ENCODE assay signal across 25 cellular contexts in the genomic region with DNA sequence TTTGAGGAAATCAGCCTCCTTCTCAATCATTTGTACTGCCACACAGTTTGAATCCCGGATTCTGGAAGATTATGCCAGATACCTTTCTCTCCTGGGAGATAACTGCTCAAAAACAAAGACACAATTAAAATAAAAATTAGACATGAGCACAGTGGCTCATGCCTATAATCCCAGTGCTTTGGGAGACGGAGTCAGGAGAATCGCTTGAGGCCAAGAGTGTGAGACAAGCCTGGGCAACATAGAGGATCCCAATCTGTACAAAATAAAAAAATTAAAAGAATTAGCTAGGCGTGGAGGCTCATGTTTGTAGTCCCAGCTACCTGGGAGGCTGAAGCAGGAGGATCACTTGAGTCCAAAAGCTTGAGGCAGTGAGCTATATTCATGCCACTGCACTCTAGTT.
"Had no signal": no experiment of that assay in that cellular context is flagged by ENCODE, and none has a peak within 500 bp of the region (broad histone marks: within the 10 kb centered on the region; RNA-seq: fewer than 3 reads in every experiment).

No MANE protein-coding gene starts in this region.

- H3K27ac ChIP-seq: adrenal gland, ascending aorta, coronary artery, esophagus squamous epithelium, gastroesophageal sphincter, sigmoid colon, testis, vagina, WERI-Rb-1 had no signal

- H3K36me3 ChIP-seq: adrenal gland, ascending aorta, esophagus squamous epithelium, gastroesophageal sphincter, sigmoid colon, vagina, WERI-Rb-1 had no signal

- H3K4me3 Mint-ChIP-seq: activated CD4-positive, alpha-beta T cell treated with anti-CD3 and anti-CD28 coated beads, Interleukin-2, amount 10 ng/mL, durations not matched to agents 7 days and 5 days; activated CD8-positive, alpha-beta memory T cell treated with anti-CD3 and anti-CD28 coated beads, Interleukin-2, amount 10 ng/mL, durations not matched to agents 7 days and 5 days; activated CD8-positive, alpha-beta T cell treated with anti-CD3 and anti-CD28 coated beads for 36 hours; activated naive CD8-positive, alpha-beta T cell; activated T-helper 1 cell treated with anti-CD3 and anti-CD28 coated beads, Interleukin-12 subunit alpha, Interleukin-12 subunit beta, Interleukin-2, Interleukin-4 antibody, amounts not matched to agents 30 ng/mL and 10 ng/mL and 1 ng/mL, durations not matched to agents 14 hours and 24 hours and 36 hours; nephron; stimulated activated naive B cell treated with anti-CD40 and anti-IgM and Interleukin-4, amounts not matched to agents 10 μg/mL and 1 μg/mL and 100 μg/mL, for 72 hours had no signal

- H3K36me3 Mint-ChIP-seq: activated CD8-positive, alpha-beta memory T cell treated with anti-CD3 and anti-CD28 coated beads, Interleukin-2, amount 10 ng/mL, durations not matched to agents 7 days and 5 days; activated naive CD8-positive, alpha-beta T cell; stimulated activated naive B cell treated with anti-CD40 and anti-IgM and Interleukin-4, amounts not matched to agents 10 μg/mL and 1 μg/mL and 100 μg/mL, for 72 hours had no signal

- H3K9me3 Mint-ChIP-seq: activated CD4-positive, alpha-beta T cell treated with anti-CD3 and anti-CD28 coated beads, Interleukin-2, amount 10 ng/mL, durations not matched to agents 7 days and 5 days; activated T-helper 1 cell treated with anti-CD3 and anti-CD28 coated beads, Interleukin-12 subunit alpha, Interleukin-12 subunit beta, Interleukin-2, Interleukin-4 antibody, amounts not matched to agents 30 ng/mL and 10 ng/mL and 1 ng/mL, durations not matched to agents 14 hours and 24 hours and 36 hours had no signal

- DNase-seq: activated CD4-positive, alpha-beta T cell treated with anti-CD3 and anti-CD28 coated beads, Interleukin-2, amount 10 ng/mL, durations not matched to agents 7 days and 5 days; activated CD4-positive, CD25-positive, alpha-beta regulatory T cell treated with anti-CD3 and anti-CD28 coated beads, Interleukin-2, amount 50 U/mL, for 72 hours; activated CD8-positive, alpha-beta memory T cell treated with anti-CD3 and anti-CD28 coated beads, Interleukin-2, amount 10 ng/mL, durations not matched to agents 7 days and 5 days; activated CD8-positive, alpha-beta T cell treated with anti-CD3 and anti-CD28 coated beads for 36 hours; activated T-cell treated with anti-CD3 and anti-CD28 coated beads for 4 hours; adrenal gland; esophagus squamous epithelium; head of caudate nucleus; hypothalamus; left ventricle myocardium superior; sigmoid colon; stimulated activated CD4-positive, alpha-beta T cell treated with anti-CD3 and anti-CD28 coated beads, Interleukin-2, amount 100 ng/mL, for 48 hours; stimulated activated CD8-positive, alpha-beta memory T cell treated with anti-CD3 and anti-CD28 coated beads, Interleukin-4, amount 100 ng/mL, for 48 hours; stimulated activated naive B cell treated with anti-CD40 and anti-IgM and Interleukin-4, amounts not matched to agents 10 μg/mL and 1 μg/mL and 100 μg/mL, for 72 hours; testis; trophoblast cell; WERI-Rb-1 had no signal

- H3K4me1 Mint-ChIP-seq: activated CD4-positive, alpha-beta T cell treated with anti-CD3 and anti-CD28 coated beads, Interleukin-2, amount 10 ng/mL, durations not matched to agents 7 days and 5 days; activated CD8-positive, alpha-beta memory T cell treated with anti-CD3 and anti-CD28 coated beads, Interleukin-2, amount 10 ng/mL, durations not matched to agents 7 days and 5 days; stimulated activated naive B cell treated with anti-CD40 and anti-IgM and Interleukin-4, amounts not matched to agents 10 μg/mL and 1 μg/mL and 100 μg/mL, for 72 hours had no signal

- H3K4me3 ChIP-seq: adrenal gland, ascending aorta, coronary artery, esophagus squamous epithelium, gastroesophageal sphincter, sigmoid colon, testis, vagina had no signal

- ATAC-seq: activated CD8-positive, alpha-beta memory T cell treated with anti-CD3 and anti-CD28 coated beads, Interleukin-2, amount 10 ng/mL, durations not matched to agents 7 days and 5 days; activated CD8-positive, alpha-beta T cell treated with anti-CD3 and anti-CD28 coated beads for 36 hours; gastroesophageal sphincter; left ventricle myocardium superior; stimulated activated naive B cell treated with anti-CD40 and anti-IgM and Interleukin-4, amounts not matched to agents 10 μg/mL and 1 μg/mL and 100 μg/mL, for 72 hours had no signal

- H3K9me3 ChIP-seq: esophagus squamous epithelium, testis, vagina had no signal

- H3K27me3 ChIP-seq: adrenal gland, ascending aorta, esophagus squamous epithelium, gastroesophageal sphincter, sigmoid colon, testis, vagina had no signal

- H3K27ac Mint-ChIP-seq: activated CD4-positive, alpha-beta T cell treated with anti-CD3 and anti-CD28 coated beads, Interleukin-2, amount 10 ng/mL, durations not matched to agents 7 days and 5 days; activated CD8-positive, alpha-beta memory T cell treated with anti-CD3 and anti-CD28 coated beads, Interleukin-2, amount 10 ng/mL, durations not matched to agents 7 days and 5 days; activated CD8-positive, alpha-beta T cell treated with anti-CD3 and anti-CD28 coated beads for 36 hours; activated naive CD8-positive, alpha-beta T cell; activated T-helper 1 cell treated with anti-CD3 and anti-CD28 coated beads, Interleukin-12 subunit alpha, Interleukin-12 subunit beta, Interleukin-2, Interleukin-4 antibody, amounts not matched to agents 30 ng/mL and 10 ng/mL and 1 ng/mL, durations not matched to agents 14 hours and 24 hours and 36 hours; nephron; stimulated activated naive B cell treated with anti-CD40 and anti-IgM and Interleukin-4, amounts not matched to agents 10 μg/mL and 1 μg/mL and 100 μg/mL, for 72 hours had no signal

- H3K4me1 ChIP-seq: adrenal gland, ascending aorta, esophagus squamous epithelium, gastroesophageal sphincter, testis, vagina had no signal

- FAIRE-seq: bronchial epithelial cell had no signal

- H3K27me3 Mint-ChIP-seq: activated CD4-positive, alpha-beta T cell treated with anti-CD3 and anti-CD28 coated beads, Interleukin-2, amount 10 ng/mL, durations not matched to agents 7 days and 5 days; activated CD8-positive, alpha-beta memory T cell treated with anti-CD3 and anti-CD28 coated beads, Interleukin-2, amount 10 ng/mL, durations not matched to agents 7 days and 5 days; activated CD8-positive, alpha-beta T cell treated with anti-CD3 and anti-CD28 coated beads for 36 hours; activated naive CD8-positive, alpha-beta T cell; stimulated activated naive B cell treated with anti-CD40 and anti-IgM and Interleukin-4, amounts not matched to agents 10 μg/mL and 1 μg/mL and 100 μg/mL, for 72 hours had no signal
